Comparison of ENCODE assay signal across 8 cellular contexts in genomic region chr1:8621785-8622348, GRCh38.
DNase-seq lines count a peak whose midpoint lies in the region; FAIRE-seq and TF ChIP-seq lines count a peak whose summit lies in the region.
"Not testable (repeated sequence)": the region's sequence is repeated elsewhere in the genome, so short reads cannot be mapped to it uniquely, and the experiment has no call there.

No MANE protein-coding gene starts in this region.

- not testable (repeated sequence) for H3K27me3 ChIP-seq in A673 (replicated peaks; ENCODE audit: insufficient read depth, low read depth, low read length, poor library complexity); neural progenitor cell

- not testable (repeated sequence) for H3K36me3 Mint-ChIP-seq in neural progenitor cell

- H3K4me1 ChIP-seq in A673 (ENCODE audit: insufficient read depth, low read length, poor library complexity, severe bottlenecking) (peaks cover 73% of the 10 kb centered on the region), neural progenitor cell (peaks cover 29% of the 10 kb centered on the region)

- CTCF ChIA-PET in A673 (lab: Charles Lee) = not testable (repeated sequence)

- H3K79me2 ChIP-seq in neural progenitor cell (ENCODE audit: low read depth) = peaks cover 85% of the 10 kb centered on the region

- not testable (repeated sequence) for H3K4me3 ChIP-seq in A673 (ENCODE audit: low read depth, low read length, poor library complexity, severe bottlenecking); neural progenitor cell

- H4K20me1 ChIP-seq in neural progenitor cell (ENCODE audit: low read depth) = peaks cover 99% of the 10 kb centered on the region

- not testable (repeated sequence) for H3K9ac ChIP-seq in neural progenitor cell

- not testable (repeated sequence) for TF ChIP-seq CTCF in A673 (conservative IDR thresholded peaks at IDR 0.05; ENCODE audit: low read depth, low read length); neural progenitor cell (IDR thresholded peaks at IDR 0.05)

- not testable (repeated sequence) for H3K4me3 Mint-ChIP-seq in neural progenitor cell

- H3K27ac Mint-ChIP-seq in neural progenitor cell = not testable (repeated sequence)

- POLR2A ChIA-PET in A673 (lab: Charles Lee; ENCODE audit: low non-redundant PET) = not testable (repeated sequence)

- H3K27ac ChIP-seq in A673 (ENCODE audit: low read depth, low read length, poor library complexity, severe bottlenecking) = peak overlapping the region; percentile 30
- not testable (repeated sequence) for H3K27ac ChIP-seq in neural progenitor cell

- H3K27me3 Mint-ChIP-seq in neural progenitor cell (ENCODE audit: insufficient read depth, low read depth) = not testable (repeated sequence)

- not testable (repeated sequence) for BruUV-seq in A673 (replicated peaks; lab: Mats Ljungman, UMichigan)

- not testable (repeated sequence) for H3K9me3 Mint-ChIP-seq in neural progenitor cell

- not testable (repeated sequence) for H2AFZ ChIP-seq in neural progenitor cell (replicated peaks)

- peak; percentile 54 for DNase-seq in A673 (ENCODE audit: low spot score)
- DNase-seq in DMS153 treated with DMSO at 0.1 percent for 48 hours (lab: John Stamatoyannopoulos, UW; ENCODE audit: unreplicated experiment) = peak; percentile 74
- peak; percentile 53 for DNase-seq in NCI-H1105 treated with DMSO at 0.1 percent for 48 hours (lab: John Stamatoyannopoulos, UW)
- peak; percentile 39 to 80 for DNase-seq in NCI-H2081 (lab: John Stamatoyannopoulos, UW)
- DNase-seq in NCI-H748 (lab: John Stamatoyannopoulos, UW; ENCODE audit: unreplicated experiment) = peak; percentile 87
- peak; percentile 44 for DNase-seq in amniotic epithelial cell (ENCODE audit: low read depth)
- DNase-seq in frontal cortex (ENCODE audit: low spot score in 2 of 2); neural progenitor cell (ENCODE audit: low spot score): not testable (repeated sequence)

- peaks cover 61% of the 10 kb centered on the region for H3K4me1 Mint-ChIP-seq in neural progenitor cell

- not testable (repeated sequence) for H3K36me3 ChIP-seq in A673 (ENCODE audit: insufficient read depth, low read length, poor library complexity, severe bottlenecking); neural progenitor cell

- FAIRE-seq in frontal cortex (lab: Jason Lieb, UNC) = peak; percentile 82

- intact Hi-C loops in A673 (cut with micrococcal nuclease; ENCODE audit: unreplicated experiment) = not testable (repeated sequence)

- H3F3A ChIP-seq in neural progenitor cell (ENCODE audit: low read depth) = not testable (repeated sequence)

- not testable (repeated sequence) for H3K9me3 ChIP-seq in A673 (ENCODE audit: low read depth, low read length, poor library complexity, severe bottlenecking); neural progenitor cell (ENCODE audit: low read depth)

- H3K4me2 ChIP-seq in neural progenitor cell = peak overlapping the region; percentile 40
